Comparison of ENCODE assay signal across 1 cellular context in the genomic region with DNA sequence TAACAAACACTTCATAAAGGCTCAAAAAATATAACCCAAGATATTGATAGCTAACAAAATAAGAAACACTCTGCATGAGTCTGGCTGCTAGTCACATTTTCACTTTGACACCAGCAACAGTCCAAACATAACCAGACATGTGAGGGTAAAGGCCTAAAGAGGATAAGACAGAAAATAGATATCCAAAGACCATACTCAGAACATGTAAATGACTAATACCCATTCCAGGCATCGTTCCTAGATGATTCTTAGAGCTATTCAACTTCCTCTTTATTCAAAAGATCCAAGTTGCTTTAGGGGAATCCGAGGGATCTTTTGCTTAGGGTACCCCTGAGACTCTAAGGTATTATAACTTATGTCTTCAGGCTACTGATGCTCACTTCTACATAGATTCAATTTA.
TF ChIP-seq lines count a peak whose summit lies in the region.

No MANE protein-coding gene starts in this region.

TF ChIP-seq in GM23338, 12 proteins besides CTCF, POLR2A, EP300 and RAD21:
- TF ChIP-seq JUNB (IDR thresholded peaks at IDR 0.05; ENCODE audit: unreplicated experiment) (no peak), ZNF331 (CRISPR knock-in tag; IDR thresholded peaks at IDR 0.05; ENCODE audit: low read depth) (no peak), STAT1 (IDR thresholded peaks at IDR 0.05; ENCODE audit: unreplicated experiment) (no peak), CREB1 (CRISPR knock-in tag; IDR thresholded peaks at IDR 0.05; ENCODE audit: low read depth) (no peak), EZH2phosphoT487 (IDR thresholded peaks at IDR 0.05; ENCODE audit: unreplicated experiment) (no peak)
- TF ChIP-seq, protein P1, sequence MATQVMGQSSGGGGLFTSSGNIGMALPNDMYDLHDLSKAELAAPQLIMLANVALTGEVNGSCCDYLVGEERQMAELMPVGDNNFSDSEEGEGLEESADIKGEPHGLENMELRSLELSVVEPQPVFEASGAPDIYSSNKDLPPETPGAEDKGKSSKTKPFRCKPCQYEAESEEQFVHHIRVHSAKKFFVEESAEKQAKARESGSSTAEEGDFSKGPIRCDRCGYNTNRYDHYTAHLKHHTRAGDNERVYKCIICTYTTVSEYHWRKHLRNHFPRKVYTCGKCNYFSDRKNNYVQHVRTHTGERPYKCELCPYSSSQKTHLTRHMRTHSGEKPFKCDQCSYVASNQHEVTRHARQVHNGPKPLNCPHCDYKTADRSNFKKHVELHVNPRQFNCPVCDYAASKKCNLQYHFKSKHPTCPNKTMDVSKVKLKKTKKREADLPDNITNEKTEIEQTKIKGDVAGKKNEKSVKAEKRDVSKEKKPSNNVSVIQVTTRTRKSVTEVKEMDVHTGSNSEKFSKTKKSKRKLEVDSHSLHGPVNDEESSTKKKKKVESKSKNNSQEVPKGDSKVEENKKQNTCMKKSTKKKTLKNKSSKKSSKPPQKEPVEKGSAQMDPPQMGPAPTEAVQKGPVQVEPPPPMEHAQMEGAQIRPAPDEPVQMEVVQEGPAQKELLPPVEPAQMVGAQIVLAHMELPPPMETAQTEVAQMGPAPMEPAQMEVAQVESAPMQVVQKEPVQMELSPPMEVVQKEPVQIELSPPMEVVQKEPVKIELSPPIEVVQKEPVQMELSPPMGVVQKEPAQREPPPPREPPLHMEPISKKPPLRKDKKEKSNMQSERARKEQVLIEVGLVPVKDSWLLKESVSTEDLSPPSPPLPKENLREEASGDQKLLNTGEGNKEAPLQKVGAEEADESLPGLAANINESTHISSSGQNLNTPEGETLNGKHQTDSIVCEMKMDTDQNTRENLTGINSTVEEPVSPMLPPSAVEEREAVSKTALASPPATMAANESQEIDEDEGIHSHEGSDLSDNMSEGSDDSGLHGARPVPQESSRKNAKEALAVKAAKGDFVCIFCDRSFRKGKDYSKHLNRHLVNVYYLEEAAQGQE (IDR thresholded peaks at IDR 0.05; ENCODE audit: unreplicated experiment): no peak
- TF ChIP-seq, protein P2, sequence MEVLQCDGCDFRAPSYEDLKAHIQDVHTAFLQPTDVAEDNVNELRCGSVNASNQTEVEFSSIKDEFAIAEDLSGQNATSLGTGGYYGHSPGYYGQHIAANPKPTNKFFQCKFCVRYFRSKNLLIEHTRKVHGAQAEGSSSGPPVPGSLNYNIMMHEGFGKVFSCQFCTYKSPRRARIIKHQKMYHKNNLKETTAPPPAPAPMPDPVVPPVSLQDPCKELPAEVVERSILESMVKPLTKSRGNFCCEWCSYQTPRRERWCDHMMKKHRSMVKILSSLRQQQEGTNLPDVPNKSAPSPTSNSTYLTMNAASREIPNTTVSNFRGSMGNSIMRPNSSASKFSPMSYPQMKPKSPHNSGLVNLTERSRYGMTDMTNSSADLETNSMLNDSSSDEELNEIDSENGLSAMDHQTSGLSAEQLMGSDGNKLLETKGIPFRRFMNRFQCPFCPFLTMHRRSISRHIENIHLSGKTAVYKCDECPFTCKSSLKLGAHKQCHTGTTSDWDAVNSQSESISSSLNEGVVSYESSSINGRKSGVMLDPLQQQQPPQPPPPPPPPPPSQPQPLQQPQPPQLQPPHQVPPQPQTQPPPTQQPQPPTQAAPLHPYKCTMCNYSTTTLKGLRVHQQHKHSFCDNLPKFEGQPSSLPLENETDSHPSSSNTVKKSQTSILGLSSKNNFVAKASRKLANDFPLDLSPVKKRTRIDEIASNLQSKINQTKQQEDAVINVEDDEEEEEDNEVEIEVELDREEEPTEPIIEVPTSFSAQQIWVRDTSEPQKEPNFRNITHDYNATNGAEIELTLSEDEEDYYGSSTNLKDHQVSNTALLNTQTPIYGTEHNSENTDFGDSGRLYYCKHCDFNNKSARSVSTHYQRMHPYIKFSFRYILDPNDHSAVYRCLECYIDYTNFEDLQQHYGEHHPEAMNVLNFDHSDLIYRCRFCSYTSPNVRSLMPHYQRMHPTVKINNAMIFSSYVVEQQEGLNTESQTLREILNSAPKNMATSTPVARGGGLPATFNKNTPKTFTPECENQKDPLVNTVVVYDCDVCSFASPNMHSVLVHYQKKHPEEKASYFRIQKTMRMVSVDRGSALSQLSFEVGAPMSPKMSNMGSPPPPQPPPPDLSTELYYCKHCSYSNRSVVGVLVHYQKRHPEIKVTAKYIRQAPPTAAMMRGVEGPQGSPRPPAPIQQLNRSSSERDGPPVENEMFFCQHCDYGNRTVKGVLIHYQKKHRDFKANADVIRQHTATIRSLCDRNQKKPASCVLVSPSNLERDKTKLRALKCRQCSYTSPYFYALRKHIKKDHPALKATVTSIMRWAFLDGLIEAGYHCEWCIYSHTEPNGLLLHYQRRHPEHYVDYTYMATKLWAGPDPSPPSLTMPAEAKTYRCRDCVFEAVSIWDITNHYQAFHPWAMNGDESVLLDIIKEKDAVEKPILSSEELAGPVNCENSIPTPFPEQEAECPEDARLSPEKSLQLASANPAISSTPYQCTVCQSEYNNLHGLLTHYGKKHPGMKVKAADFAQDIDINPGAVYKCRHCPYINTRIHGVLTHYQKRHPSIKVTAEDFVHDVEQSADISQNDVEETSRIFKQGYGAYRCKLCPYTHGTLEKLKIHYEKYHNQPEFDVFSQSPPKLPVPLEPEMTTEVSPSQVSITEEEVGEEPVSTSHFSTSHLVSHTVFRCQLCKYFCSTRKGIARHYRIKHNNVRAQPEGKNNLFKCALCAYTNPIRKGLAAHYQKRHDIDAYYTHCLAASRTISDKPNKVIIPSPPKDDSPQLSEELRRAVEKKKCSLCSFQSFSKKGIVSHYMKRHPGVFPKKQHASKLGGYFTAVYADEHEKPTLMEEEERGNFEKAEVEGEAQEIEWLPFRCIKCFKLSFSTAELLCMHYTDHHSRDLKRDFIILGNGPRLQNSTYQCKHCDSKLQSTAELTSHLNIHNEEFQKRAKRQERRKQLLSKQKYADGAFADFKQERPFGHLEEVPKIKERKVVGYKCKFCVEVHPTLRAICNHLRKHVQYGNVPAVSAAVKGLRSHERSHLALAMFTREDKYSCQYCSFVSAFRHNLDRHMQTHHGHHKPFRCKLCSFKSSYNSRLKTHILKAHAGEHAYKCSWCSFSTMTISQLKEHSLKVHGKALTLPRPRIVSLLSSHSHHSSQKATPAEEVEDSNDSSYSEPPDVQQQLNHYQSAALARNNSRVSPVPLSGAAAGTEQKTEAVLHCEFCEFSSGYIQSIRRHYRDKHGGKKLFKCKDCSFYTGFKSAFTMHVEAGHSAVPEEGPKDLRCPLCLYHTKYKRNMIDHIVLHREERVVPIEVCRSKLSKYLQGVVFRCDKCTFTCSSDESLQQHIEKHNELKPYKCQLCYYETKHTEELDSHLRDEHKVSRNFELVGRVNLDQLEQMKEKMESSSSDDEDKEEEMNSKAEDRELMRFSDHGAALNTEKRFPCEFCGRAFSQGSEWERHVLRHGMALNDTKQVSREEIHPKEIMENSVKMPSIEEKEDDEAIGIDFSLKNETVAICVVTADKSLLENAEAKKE (CRISPR knock-in tag; IDR thresholded peaks at IDR 0.05): no peak
